1 cellular context compared by ENCODE assay signal in the genomic region with DNA sequence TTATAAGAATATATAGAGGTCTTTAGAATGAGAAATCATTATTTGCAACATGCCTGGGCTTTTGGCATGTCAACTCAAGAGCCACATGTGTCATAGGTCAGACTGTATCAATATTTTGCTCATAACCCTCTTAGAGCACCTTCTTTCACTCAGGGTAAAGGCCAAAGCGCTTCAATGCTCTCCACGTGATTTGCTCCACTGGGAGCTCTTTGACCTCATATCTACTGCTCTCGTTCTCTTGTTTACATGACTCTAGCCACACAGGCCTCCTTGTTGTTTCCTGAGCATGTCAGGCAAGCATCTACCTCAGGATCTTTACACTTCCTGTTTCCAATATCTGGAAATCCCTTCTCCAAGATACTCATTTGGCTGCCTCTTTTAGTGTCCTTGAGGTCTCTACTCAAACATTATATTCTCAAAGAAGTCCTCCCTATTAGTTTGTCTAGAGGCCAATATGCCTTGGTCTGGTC.
A peak's percentile ranks its signal among the peaks of the same experiment; 100 is the strongest.
TF ChIP-seq lines count a peak whose summit lies in the region.

No MANE protein-coding gene starts in this region.

TF ChIP-seq in HepG2, 621 proteins besides CTCF, POLR2A, EP300 and RAD21 (continued from another document and continues in another):
- TF ChIP-seq MXD4 (CRISPR knock-in tag; IDR thresholded peaks at IDR 0.05) (peak; percentile 92), NCOA5 (CRISPR knock-in tag; IDR thresholded peaks at IDR 0.05) (no peak), ZNF354B (CRISPR knock-in tag; IDR thresholded peaks at IDR 0.05) (no peak), ZNF292 (CRISPR knock-in tag; IDR thresholded peaks at IDR 0.05; ENCODE audit: borderline replicate concordance, low read depth) (peak; percentile 94), U2AF2 (IDR thresholded peaks at IDR 0.05; ENCODE audit: low read depth, low read length) (no peak), ARNT2 (CRISPR knock-in tag; IDR thresholded peaks at IDR 0.05; ENCODE audit: low read depth) (no peak; the same call in 1 of the 2 replicates), ZNF703 (CRISPR knock-in tag; IDR thresholded peaks at IDR 0.05; ENCODE audit: borderline replicate concordance) (no peak), ATRX (CRISPR knock-in tag; IDR thresholded peaks at IDR 0.05; ENCODE audit: borderline replicate concordance) (no peak), ZNF343 (CRISPR knock-in tag; IDR thresholded peaks at IDR 0.05) (no peak), NFKBIZ (CRISPR knock-in tag; IDR thresholded peaks at IDR 0.05) (peak; percentile 96), FOXP1 (IDR thresholded peaks at IDR 0.05) (peak; percentile 95), FOXP1 (CRISPR knock-in tag; IDR thresholded peaks at IDR 0.05) (peak; percentile 100), ZFP90 (CRISPR knock-in tag; IDR thresholded peaks at IDR 0.05; ENCODE audit: borderline replicate concordance) (peak; percentile 57; the same call in 1 of the 2 replicates), SKI (IDR thresholded peaks at IDR 0.05; ENCODE audit: partially characterized antibody) (peak; percentile 85), ATF7-NPFF (CRISPR knock-in tag; IDR thresholded peaks at IDR 0.05; ENCODE audit: low read depth) (no peak), U2AF1 (optimal IDR thresholded peaks at IDR 0.05; ENCODE audit: low read depth, low read length) (no peak), PPARG (CRISPR knock-in tag; conservative IDR thresholded peaks at IDR 0.05) (peak; percentile 96), ZBTB7A (CRISPR knock-in tag; IDR thresholded peaks at IDR 0.05) (no peak), ZNF782 (CRISPR knock-in tag; IDR thresholded peaks at IDR 0.05; ENCODE audit: borderline replicate concordance) (0 out of 2 replicates have a peak, but pooled peaks have one; percentile 42), THYN1 (CRISPR knock-in tag; IDR thresholded peaks at IDR 0.05; ENCODE audit: borderline replicate concordance, low read depth) (no peak), SNRNP70 (IDR thresholded peaks at IDR 0.05; ENCODE audit: low read depth, low read length) (no peak), NR2C2 (CRISPR knock-in tag; IDR thresholded peaks at IDR 0.05; ENCODE audit: borderline replicate concordance) (peak; percentile 91), RXRB (CRISPR knock-in tag; IDR thresholded peaks at IDR 0.05; ENCODE audit: borderline replicate concordance) (peak; percentile 99), TARDBP (CRISPR knock-in tag; IDR thresholded peaks at IDR 0.05) (peak; percentile 91; the same call in 1 of the 2 replicates), ZNF577 (CRISPR knock-in tag; IDR thresholded peaks at IDR 0.05; ENCODE audit: borderline replicate concordance, low read depth) (no peak), AGO2 (optimal IDR thresholded peaks at IDR 0.05; ENCODE audit: low read depth, low read length) (no peak), NR2F2 (IDR thresholded peaks at IDR 0.05; ENCODE audit: borderline replicate concordance, low read depth) (peak; percentile 100), HHEX (CRISPR knock-in tag; IDR thresholded peaks at IDR 0.05) (peak; percentile 98), SOX13 (IDR thresholded peaks at IDR 0.05) (peak; percentile 82), SOX13 (CRISPR knock-in tag; conservative IDR thresholded peaks at IDR 0.05 in 1 of 2, IDR thresholded peaks at IDR 0.05 in 1 of 2) (peak in 1 of 2 experiments; percentile 96; a peak in 2 of 4 replicates), ZFYVE20 (CRISPR knock-in tag; IDR thresholded peaks at IDR 0.05; ENCODE audit: borderline replicate concordance, low read depth) (no peak), GATA4 (IDR thresholded peaks at IDR 0.05; ENCODE audit: borderline replicate concordance, low read depth) (peak; percentile 94), TRIM24 (CRISPR knock-in tag; IDR thresholded peaks at IDR 0.05) (peak; percentile 87), ZNF850 (CRISPR knock-in tag; conservative IDR thresholded peaks at IDR 0.05) (no peak), ZNF550 (CRISPR knock-in tag; IDR thresholded peaks at IDR 0.05; ENCODE audit: borderline replicate concordance) (no peak), EHMT2 (IDR thresholded peaks at IDR 0.05; ENCODE audit: borderline replicate concordance, low read depth, low read length) (peak; percentile 95; the same call in 1 of the 2 replicates), ZBTB38 (CRISPR knock-in tag; IDR thresholded peaks at IDR 0.05) (no peak)
- TF ChIP-seq, protein P1, sequence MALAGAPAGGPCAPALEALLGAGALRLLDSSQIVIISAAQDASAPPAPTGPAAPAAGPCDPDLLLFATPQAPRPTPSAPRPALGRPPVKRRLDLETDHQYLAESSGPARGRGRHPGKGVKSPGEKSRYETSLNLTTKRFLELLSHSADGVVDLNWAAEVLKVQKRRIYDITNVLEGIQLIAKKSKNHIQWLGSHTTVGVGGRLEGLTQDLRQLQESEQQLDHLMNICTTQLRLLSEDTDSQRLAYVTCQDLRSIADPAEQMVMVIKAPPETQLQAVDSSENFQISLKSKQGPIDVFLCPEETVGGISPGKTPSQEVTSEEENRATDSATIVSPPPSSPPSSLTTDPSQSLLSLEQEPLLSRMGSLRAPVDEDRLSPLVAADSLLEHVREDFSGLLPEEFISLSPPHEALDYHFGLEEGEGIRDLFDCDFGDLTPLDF (CRISPR knock-in tag; IDR thresholded peaks at IDR 0.05): no peak; the same call in 1 of the 2 replicates
- TF ChIP-seq, protein P2, sequence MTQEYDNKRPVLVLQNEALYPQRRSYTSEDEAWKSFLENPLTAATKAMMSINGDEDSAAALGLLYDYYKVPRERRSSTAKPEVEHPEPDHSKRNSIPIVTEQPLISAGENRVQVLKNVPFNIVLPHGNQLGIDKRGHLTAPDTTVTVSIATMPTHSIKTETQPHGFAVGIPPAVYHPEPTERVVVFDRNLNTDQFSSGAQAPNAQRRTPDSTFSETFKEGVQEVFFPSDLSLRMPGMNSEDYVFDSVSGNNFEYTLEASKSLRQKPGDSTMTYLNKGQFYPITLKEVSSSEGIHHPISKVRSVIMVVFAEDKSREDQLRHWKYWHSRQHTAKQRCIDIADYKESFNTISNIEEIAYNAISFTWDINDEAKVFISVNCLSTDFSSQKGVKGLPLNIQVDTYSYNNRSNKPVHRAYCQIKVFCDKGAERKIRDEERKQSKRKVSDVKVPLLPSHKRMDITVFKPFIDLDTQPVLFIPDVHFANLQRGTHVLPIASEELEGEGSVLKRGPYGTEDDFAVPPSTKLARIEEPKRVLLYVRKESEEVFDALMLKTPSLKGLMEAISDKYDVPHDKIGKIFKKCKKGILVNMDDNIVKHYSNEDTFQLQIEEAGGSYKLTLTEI (CRISPR knock-in tag; conservative IDR thresholded peaks at IDR 0.05): no peak
- TF ChIP-seq, protein P3, sequence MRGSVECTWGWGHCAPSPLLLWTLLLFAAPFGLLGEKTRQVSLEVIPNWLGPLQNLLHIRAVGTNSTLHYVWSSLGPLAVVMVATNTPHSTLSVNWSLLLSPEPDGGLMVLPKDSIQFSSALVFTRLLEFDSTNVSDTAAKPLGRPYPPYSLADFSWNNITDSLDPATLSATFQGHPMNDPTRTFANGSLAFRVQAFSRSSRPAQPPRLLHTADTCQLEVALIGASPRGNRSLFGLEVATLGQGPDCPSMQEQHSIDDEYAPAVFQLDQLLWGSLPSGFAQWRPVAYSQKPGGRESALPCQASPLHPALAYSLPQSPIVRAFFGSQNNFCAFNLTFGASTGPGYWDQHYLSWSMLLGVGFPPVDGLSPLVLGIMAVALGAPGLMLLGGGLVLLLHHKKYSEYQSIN (CRISPR knock-in tag; IDR thresholded peaks at IDR 0.05; ENCODE audit: borderline replicate concordance): no peak
- TF ChIP-seq, protein P4, sequence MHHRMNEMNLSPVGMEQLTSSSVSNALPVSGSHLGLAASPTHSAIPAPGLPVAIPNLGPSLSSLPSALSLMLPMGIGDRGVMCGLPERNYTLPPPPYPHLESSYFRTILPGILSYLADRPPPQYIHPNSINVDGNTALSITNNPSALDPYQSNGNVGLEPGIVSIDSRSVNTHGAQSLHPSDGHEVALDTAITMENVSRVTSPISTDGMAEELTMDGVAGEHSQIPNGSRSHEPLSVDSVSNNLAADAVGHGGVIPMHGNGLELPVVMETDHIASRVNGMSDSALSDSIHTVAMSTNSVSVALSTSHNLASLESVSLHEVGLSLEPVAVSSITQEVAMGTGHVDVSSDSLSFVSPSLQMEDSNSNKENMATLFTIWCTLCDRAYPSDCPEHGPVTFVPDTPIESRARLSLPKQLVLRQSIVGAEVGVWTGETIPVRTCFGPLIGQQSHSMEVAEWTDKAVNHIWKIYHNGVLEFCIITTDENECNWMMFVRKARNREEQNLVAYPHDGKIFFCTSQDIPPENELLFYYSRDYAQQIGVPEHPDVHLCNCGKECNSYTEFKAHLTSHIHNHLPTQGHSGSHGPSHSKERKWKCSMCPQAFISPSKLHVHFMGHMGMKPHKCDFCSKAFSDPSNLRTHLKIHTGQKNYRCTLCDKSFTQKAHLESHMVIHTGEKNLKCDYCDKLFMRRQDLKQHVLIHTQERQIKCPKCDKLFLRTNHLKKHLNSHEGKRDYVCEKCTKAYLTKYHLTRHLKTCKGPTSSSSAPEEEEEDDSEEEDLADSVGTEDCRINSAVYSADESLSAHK (CRISPR knock-in tag; IDR thresholded peaks at IDR 0.05; ENCODE audit: borderline replicate concordance): no peak
- TF ChIP-seq, protein P5, sequence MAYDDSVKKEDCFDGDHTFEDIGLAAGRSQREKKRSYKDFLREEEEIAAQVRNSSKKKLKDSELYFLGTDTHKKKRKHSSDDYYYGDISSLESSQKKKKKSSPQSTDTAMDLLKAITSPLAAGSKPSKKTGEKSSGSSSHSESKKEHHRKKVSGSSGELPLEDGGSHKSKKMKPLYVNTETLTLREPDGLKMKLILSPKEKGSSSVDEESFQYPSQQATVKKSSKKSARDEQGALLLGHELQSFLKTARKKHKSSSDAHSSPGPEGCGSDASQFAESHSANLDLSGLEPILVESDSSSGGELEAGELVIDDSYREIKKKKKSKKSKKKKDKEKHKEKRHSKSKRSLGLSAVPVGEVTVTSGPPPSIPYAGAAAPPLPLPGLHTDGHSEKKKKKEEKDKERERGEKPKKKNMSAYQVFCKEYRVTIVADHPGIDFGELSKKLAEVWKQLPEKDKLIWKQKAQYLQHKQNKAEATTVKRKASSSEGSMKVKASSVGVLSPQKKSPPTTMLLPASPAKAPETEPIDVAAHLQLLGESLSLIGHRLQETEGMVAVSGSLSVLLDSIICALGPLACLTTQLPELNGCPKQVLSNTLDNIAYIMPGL (CRISPR knock-in tag; IDR thresholded peaks at IDR 0.05; ENCODE audit: borderline replicate concordance in 1 of 2, low read depth in 1 of 2): peak in 1 of 2 experiments; percentile 53; a peak in 1 of 4 replicates
- TF ChIP-seq, protein P6, sequence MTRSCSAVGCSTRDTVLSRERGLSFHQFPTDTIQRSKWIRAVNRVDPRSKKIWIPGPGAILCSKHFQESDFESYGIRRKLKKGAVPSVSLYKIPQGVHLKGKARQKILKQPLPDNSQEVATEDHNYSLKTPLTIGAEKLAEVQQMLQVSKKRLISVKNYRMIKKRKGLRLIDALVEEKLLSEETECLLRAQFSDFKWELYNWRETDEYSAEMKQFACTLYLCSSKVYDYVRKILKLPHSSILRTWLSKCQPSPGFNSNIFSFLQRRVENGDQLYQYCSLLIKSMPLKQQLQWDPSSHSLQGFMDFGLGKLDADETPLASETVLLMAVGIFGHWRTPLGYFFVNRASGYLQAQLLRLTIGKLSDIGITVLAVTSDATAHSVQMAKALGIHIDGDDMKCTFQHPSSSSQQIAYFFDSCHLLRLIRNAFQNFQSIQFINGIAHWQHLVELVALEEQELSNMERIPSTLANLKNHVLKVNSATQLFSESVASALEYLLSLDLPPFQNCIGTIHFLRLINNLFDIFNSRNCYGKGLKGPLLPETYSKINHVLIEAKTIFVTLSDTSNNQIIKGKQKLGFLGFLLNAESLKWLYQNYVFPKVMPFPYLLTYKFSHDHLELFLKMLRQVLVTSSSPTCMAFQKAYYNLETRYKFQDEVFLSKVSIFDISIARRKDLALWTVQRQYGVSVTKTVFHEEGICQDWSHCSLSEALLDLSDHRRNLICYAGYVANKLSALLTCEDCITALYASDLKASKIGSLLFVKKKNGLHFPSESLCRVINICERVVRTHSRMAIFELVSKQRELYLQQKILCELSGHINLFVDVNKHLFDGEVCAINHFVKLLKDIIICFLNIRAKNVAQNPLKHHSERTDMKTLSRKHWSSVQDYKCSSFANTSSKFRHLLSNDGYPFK (CRISPR knock-in tag; IDR thresholded peaks at IDR 0.05; ENCODE audit: borderline replicate concordance): no peak
- TF ChIP-seq, protein P7, sequence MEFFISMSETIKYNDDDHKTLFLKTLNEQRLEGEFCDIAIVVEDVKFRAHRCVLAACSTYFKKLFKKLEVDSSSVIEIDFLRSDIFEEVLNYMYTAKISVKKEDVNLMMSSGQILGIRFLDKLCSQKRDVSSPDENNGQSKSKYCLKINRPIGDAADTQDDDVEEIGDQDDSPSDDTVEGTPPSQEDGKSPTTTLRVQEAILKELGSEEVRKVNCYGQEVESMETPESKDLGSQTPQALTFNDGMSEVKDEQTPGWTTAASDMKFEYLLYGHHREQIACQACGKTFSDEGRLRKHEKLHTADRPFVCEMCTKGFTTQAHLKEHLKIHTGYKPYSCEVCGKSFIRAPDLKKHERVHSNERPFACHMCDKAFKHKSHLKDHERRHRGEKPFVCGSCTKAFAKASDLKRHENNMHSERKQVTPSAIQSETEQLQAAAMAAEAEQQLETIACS (CRISPR knock-in tag; IDR thresholded peaks at IDR 0.05): no peak
- TF ChIP-seq, protein P8, sequence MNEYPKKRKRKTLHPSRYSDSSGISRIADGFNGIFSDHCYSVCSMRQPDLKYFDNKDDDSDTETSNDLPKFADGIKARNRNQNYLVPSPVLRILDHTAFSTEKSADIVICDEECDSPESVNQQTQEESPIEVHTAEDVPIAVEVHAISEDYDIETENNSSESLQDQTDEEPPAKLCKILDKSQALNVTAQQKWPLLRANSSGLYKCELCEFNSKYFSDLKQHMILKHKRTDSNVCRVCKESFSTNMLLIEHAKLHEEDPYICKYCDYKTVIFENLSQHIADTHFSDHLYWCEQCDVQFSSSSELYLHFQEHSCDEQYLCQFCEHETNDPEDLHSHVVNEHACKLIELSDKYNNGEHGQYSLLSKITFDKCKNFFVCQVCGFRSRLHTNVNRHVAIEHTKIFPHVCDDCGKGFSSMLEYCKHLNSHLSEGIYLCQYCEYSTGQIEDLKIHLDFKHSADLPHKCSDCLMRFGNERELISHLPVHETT (CRISPR knock-in tag; conservative IDR thresholded peaks at IDR 0.05): peak; percentile 78; the same call in 1 of the 2 replicates
- TF ChIP-seq, protein P9, sequence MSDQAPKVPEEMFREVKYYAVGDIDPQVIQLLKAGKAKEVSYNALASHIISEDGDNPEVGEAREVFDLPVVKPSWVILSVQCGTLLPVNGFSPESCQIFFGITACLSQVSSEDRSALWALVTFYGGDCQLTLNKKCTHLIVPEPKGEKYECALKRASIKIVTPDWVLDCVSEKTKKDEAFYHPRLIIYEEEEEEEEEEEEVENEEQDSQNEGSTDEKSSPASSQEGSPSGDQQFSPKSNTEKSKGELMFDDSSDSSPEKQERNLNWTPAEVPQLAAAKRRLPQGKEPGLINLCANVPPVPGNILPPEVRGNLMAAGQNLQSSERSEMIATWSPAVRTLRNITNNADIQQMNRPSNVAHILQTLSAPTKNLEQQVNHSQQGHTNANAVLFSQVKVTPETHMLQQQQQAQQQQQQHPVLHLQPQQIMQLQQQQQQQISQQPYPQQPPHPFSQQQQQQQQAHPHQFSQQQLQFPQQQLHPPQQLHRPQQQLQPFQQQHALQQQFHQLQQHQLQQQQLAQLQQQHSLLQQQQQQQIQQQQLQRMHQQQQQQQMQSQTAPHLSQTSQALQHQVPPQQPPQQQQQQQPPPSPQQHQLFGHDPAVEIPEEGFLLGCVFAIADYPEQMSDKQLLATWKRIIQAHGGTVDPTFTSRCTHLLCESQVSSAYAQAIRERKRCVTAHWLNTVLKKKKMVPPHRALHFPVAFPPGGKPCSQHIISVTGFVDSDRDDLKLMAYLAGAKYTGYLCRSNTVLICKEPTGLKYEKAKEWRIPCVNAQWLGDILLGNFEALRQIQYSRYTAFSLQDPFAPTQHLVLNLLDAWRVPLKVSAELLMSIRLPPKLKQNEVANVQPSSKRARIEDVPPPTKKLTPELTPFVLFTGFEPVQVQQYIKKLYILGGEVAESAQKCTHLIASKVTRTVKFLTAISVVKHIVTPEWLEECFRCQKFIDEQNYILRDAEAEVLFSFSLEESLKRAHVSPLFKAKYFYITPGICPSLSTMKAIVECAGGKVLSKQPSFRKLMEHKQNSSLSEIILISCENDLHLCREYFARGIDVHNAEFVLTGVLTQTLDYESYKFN (CRISPR knock-in tag; conservative IDR thresholded peaks at IDR 0.05): peak; percentile 98
